36 cellular contexts compared by ENCODE assay signal in genomic region chr2:188265315-188265714, GRCh38.
"Had no signal": no experiment of that assay in that cellular context is flagged by ENCODE, and none has a peak within 500 bp of the region (broad histone marks: within the 10 kb centered on the region; RNA-seq: fewer than 3 reads in every experiment).

No MANE protein-coding gene starts in this region.

- H3K36me3 ChIP-seq: MG63 had no signal

- H3K4me3 ChIP-seq: MG63 had no signal

- H3K27me3 ChIP-seq: MG63 had no signal

- DNase-seq: Karpas-422, Kasumi-1, MG63, MM.1S, MV-4-11, NCI-H1048, NCI-H1092, NCI-H1092 treated with DMSO at 0.1 percent for 48 hours, NCI-H1105, NCI-H1105 treated with DMSO at 0.1 percent for 48 hours, NCI-H1417, NCI-H1417 treated with DMSO at 0.1 percent for 48 hours, NCI-H1436, NCI-H1436 treated with DMSO at 0.1 percent for 48 hours, NCI-H146, NCI-H1694, NCI-H1694 treated with DMSO at 0.1 percent for 48 hours, NCI-H187, NCI-H187 treated with DMSO at 0.1 percent for 48 hours, NCI-H1930, NCI-H2029, NCI-H2029 treated with DMSO at 0.1 percent for 48 hours, NCI-H2081, NCI-H2081 treated with DMSO at 0.1 percent for 48 hours, NCI-H2107, NCI-H2171, NCI-H2171 treated with DMSO at 0.1 percent for 48 hours, NCI-H2227 treated with DMSO at 0.1 percent for 48 hours, NCI-H226, NCI-H345, NCI-H446, NCI-H446 treated with DMSO at 0.1 percent for 48 hours, NCI-H510A, NCI-H510A treated with DMSO at 0.1 percent for 48 hours, NCI-H524, NCI-H524 treated with DMSO at 0.1 percent for 48 hours had no signal
